ENCODE assay signal across 8 cellular contexts in the genomic region with DNA sequence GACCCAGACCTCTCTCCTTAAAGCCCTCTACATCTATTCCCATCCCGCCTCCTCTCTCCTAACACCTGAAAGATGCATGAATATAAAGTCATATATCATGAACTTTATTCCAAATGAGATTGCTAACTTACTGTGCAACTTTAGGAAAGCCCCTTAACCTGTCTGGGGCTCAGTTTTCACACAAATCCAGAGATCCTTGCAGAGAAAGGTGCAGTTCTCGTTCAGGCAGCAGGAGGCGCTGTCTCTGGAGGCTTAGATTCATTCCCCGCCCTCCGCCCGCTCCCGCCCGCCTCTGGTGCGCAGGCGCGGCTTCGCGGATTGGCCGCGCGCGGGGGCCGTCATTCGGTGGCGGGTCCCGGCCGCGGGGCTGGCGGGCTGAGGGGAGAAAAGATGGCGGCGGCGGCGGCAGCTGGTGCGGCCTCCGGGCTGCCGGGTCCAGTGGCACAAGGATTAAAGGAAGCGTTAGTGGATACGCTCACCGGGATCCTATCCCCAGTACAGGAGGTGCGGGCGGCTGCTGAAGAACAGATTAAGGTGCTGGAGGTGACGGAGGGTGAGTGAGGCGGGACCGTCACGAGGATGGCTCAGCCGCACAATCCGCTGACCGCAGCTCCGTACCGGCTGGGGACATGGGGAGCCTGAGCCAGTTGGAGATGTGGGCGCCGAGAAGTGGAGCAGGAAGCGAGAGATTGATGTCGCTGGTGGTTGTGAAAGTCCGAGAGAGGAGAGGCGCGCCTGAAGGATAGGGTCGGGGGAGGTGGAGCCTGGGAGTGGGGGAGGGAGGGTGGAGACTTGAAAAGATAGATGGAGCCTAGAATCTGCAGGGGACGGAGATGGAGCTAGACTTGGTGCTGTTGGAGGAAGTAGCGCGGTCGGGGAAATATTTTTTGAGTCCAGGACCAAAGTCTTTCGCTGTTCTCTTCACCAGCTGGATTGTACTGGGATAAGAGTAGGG. TPM values are rescaled to one million over a fixed set of nuclear protein-coding genes. Genes with fewer than 3 reads are reported as not detected.
DNase-seq lines count a peak whose midpoint lies in the region; ATAC-seq and TF ChIP-seq lines count a peak whose summit lies in the region.

TSS of gene IPO9 (plus strand) at position 338 of the 955 bp plus-strand sequence. CDS start at position 391, 53 bp downstream.

- TF ChIP-seq EP300 in gastroesophageal sphincter (IDR thresholded peaks at IDR 0.05), result no peak

- H3K4me1 ChIP-seq in gastroesophageal sphincter, result peaks cover 7 to 57% (median 19%) of the 10 kb centered on the region in 3 donors
- H3K4me1 ChIP-seq in neutrophil (ENCODE audit: control insufficient read depth in 1 of 2, insufficient read depth in 1 of 2, low read depth in 1 of 2, low read length in 1 of 2), result peaks cover 10% of the 10 kb centered on the region in 2 experiments

- WGBS in gastroesophageal sphincter (ENCODE audit: low coverage in 1 of 2), 2 donors, result 1 to 3% methylated on average over 17 to 23 of the region's 58 CpGs

- POLR2A ChIA-PET in HEK293T (lab: Yijun Ruan, JAX), result interaction anchor here (0.6 to 1.7 kb wide), 12 partner anchors 8 to 153 kb away, joined by 3 to 9 read pairs (median 3); partner anchors contain the start of gene RNPEP

- TF ChIP-seq POLR2A in gastroesophageal sphincter (IDR thresholded peaks at IDR 0.05), result peak; percentile 57 to 67

- TF ChIP-seq CTCF in GM06990 (IDR thresholded peaks at IDR 0.05; ENCODE audit: insufficient read depth, low read length, poor library complexity, severe bottlenecking) (peak; percentile 90), gastroesophageal sphincter (IDR thresholded peaks at IDR 0.05) (peak; percentile 95 to 99 (median 95)), neutrophil (IDR thresholded peaks at IDR 0.05) (peak; percentile 97), subcutaneous adipose tissue (IDR thresholded peaks at IDR 0.05; ENCODE audit: low read depth) (no peak)

- no peaks in the 10 kb centered on the region for H3K9me3 ChIP-seq in gastroesophageal sphincter
- H3K9me3 ChIP-seq in neutrophil, result no peaks in the 10 kb centered on the region

- peak within 1 kb of the TSS; percentile 80 to 95 (median 92) for H3K27ac ChIP-seq in gastroesophageal sphincter
- peak within 1 kb of the TSS; percentile 88 for H3K27ac ChIP-seq in neutrophil

- H3K27ac Mint-ChIP-seq in activated naive CD4-positive, alpha-beta T cell treated with anti-CD3 and anti-CD28 coated beads for 36 hours, result peak within 1 kb of the TSS; percentile 93

- DNase-seq in GM06990 (ENCODE audit: extremely low read depth, insufficient read length) (peak; percentile 93), HEK293T (ENCODE audit: extremely low spot score) (peak; percentile 100), MV-4-11 (lab: John Stamatoyannopoulos, UW) (peak; percentile 87), SK-N-DZ (ENCODE audit: low spot score) (peak; percentile 92)
- peak; percentile 98 for DNase-seq in activated naive CD4-positive, alpha-beta T cell treated with anti-CD3 and anti-CD28 coated beads for 36 hours

- H3K36me3 Mint-ChIP-seq in activated naive CD4-positive, alpha-beta T cell treated with anti-CD3 and anti-CD28 coated beads for 36 hours (ENCODE audit: low read depth), result peaks cover 11% of the 10 kb centered on the region

- H3K4me1 Mint-ChIP-seq in activated naive CD4-positive, alpha-beta T cell treated with anti-CD3 and anti-CD28 coated beads for 36 hours (ENCODE audit: low read depth), result peaks cover 45% of the 10 kb centered on the region

- H3K4me3 ChIP-seq in GM06990 (replicated peaks; ENCODE audit: low read depth, low read length) (peak within 1 kb of the TSS; percentile 100), gastroesophageal sphincter (peak within 1 kb of the TSS; percentile 90 to 93), neutrophil (ENCODE audit: low read depth in 1 of 2, low read length in 1 of 2) (peak within 1 kb of the TSS; percentile 88 to 90)

- ATAC-seq in gastroesophageal sphincter, result peak; percentile 95

- H3K4me3 Mint-ChIP-seq in activated naive CD4-positive, alpha-beta T cell treated with anti-CD3 and anti-CD28 coated beads for 36 hours, result peak within 1 kb of the TSS; percentile 99

- H3K9me3 Mint-ChIP-seq in activated naive CD4-positive, alpha-beta T cell treated with anti-CD3 and anti-CD28 coated beads for 36 hours, result no peaks in the 10 kb centered on the region

- intact Hi-C loops in activated naive CD4-positive, alpha-beta T cell treated with anti-CD3 and anti-CD28 coated beads for 36 hours (cut with micrococcal nuclease), result loop anchor here (1.0 to 5.0 kb wide), 3 partner anchors 126 to 513 kb away; partner anchors contain the start of genes CSRP1, TIMM17A and UBE2T

- H3K27me3 ChIP-seq in GM06990 (replicated peaks; ENCODE audit: control insufficient read depth, insufficient read depth, low read length) (no peaks in the 10 kb centered on the region), gastroesophageal sphincter (no peaks in the 10 kb centered on the region), neutrophil (no peaks in the 10 kb centered on the region)

- H3K36me3 ChIP-seq in GM06990 (ENCODE audit: control insufficient read depth, insufficient read depth, low read length) (no peaks in the 10 kb centered on the region), gastroesophageal sphincter (no peaks in the 10 kb centered on the region), neutrophil (no peaks in the 10 kb centered on the region)

- no peaks in the 10 kb centered on the region for H3K27me3 Mint-ChIP-seq in activated naive CD4-positive, alpha-beta T cell treated with anti-CD3 and anti-CD28 coated beads for 36 hours (ENCODE audit: low read depth)

- CTCF ChIA-PET in HEK293T (lab: Yijun Ruan, JAX), result interaction anchor here (1.1 to 1.5 kb wide), 4 partner anchors 9 to 170 kb away, joined by 3 to 4 read pairs (median 4); no protein-coding TSS in a partner anchor
- CTCF ChIA-PET in activated naive CD4-positive, alpha-beta T cell treated with anti-CD3 and anti-CD28 coated beads for 36 hours (lab: Charles Lee), result interaction anchor here (0.6 to 2.9 kb wide), 18 partner anchors 9 to 315 kb away, joined by 3 to 13 read pairs (median 4); no protein-coding TSS in a partner anchor

TF ChIP-seq in HEK293T, 16 proteins besides CTCF, POLR2A, EP300 and RAD21:
- TF ChIP-seq ELF4 (IDR thresholded peaks at IDR 0.05), result peak; percentile 64
- peak; percentile 91 for TF ChIP-seq PKNOX1 (IDR thresholded peaks at IDR 0.05)
- TF ChIP-seq HDGF (IDR thresholded peaks at IDR 0.05; ENCODE audit: borderline replicate concordance), result no peak
- no peak for TF ChIP-seq LEF1 (IDR thresholded peaks at IDR 0.05; ENCODE audit: borderline replicate concordance)
- no peak for TF ChIP-seq FOXK2 (IDR thresholded peaks at IDR 0.05)
- peak; percentile 86 for TF ChIP-seq NFRKB (IDR thresholded peaks at IDR 0.05)

RNA-seq across cellular contexts. Expression of gene IPO9, which starts in this region (rescaled TPM):
- polyA plus RNA-seq in SK-N-DZ (2014; cell fraction: cytosol; rRNA removed), result 37.2 and 48.1 TPM in 2 replicates
- polyA plus RNA-seq in SK-N-DZ (2014; cell fraction: nucleus; rRNA removed), result 31.9 and 41.7 TPM in 2 replicates
- total RNA-seq in activated naive CD4-positive, alpha-beta T cell treated with anti-CD3 and anti-CD28 coated beads for 36 hours, result 10 to 100 TPM; 63.9 to 65.7 TPM
- total RNA-seq in gastroesophageal sphincter (10 to 100 TPM; 21.6 to 30.7 (median 26.5) TPM), subcutaneous adipose tissue (10 to 100 TPM; 14.6 to 24.1 (median 19.8) TPM)

Comparison
In these comparisons a context has a peak if more than half of its experiments do, and no peak if none do; other contexts are left out.
1. Peak in every context shown above with its lines: DNase-seq, ATAC-seq, H3K4me3 ChIP-seq and H3K27ac ChIP-seq.